Comparison of ENCODE assay signal across 8 cellular contexts in the genomic region with DNA sequence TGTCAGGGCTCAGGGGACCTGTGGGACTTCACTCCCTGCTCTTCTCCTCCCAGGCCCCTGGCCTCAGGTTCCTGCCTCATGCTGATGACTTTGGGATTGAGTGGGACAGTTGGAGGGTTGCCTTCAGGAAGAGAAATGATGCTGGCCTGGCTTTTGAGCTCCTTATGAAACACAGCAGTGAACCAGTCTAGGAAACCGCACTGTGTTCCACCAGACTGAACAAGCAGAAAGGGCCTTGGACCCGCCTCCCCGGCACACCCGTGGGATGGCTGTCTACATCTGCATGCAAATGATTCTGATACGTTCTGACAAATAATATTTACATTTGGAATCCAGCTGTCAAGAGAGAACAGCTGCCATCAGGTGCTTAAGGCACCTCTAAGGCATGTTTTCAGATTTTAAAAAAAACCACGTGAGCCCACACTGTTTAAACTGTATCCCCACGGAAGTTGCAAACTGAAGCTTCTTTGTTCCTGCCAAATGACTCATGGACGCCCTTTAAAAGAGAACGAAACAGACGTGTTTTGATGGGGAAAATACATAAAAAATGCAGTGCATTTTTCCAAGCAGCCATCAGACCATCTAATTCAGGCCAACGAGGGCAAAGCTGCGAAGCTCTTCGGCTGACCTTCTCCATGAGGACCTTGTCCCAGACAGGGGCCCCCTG. TPM values are rescaled to one million over a fixed set of nuclear protein-coding genes. Genes with fewer than 3 reads are reported as not detected.
DNase-seq lines count a peak whose midpoint lies in the region; ATAC-seq and TF ChIP-seq lines count a peak whose summit lies in the region.

No MANE protein-coding gene starts in this region.

- H3K4me2 ChIP-seq in OCI-LY7 (ENCODE audit: low read length) (peak overlapping the region; percentile 43), fibroblast of lung (ENCODE audit: extremely low read depth, insufficient read depth, low read length) (peak overlapping the region; percentile 72)

- H3K79me2 ChIP-seq in OCI-LY7 (ENCODE audit: insufficient read depth, low read depth, low read length) (no peaks in the 10 kb centered on the region), fibroblast of lung (ENCODE audit: control insufficient read depth, insufficient read depth, low read length) (no peaks in the 10 kb centered on the region)

- H4K20me1 ChIP-seq in OCI-LY7 (ENCODE audit: insufficient read depth, low read length), result no peaks in the 10 kb centered on the region
- H4K20me1 ChIP-seq in fibroblast of lung (ENCODE audit: control insufficient read depth, extremely low read depth, insufficient read depth, low read length), result no peaks in the 10 kb centered on the region

- H2AFZ ChIP-seq in OCI-LY7 (ENCODE audit: low read length) (no peak overlapping the region), fibroblast of lung (ENCODE audit: low read length) (peak overlapping the region; percentile 52)

- POLR2A ChIA-PET in A673 (lab: Charles Lee; ENCODE audit: low non-redundant PET), result interaction anchor here (0.6 kb wide), 1 partner anchor 17 kb away, joined by 3 read pairs; no protein-coding TSS in a partner anchor
- POLR2A ChIA-PET in OCI-LY7 (lab: Charles Lee), result interaction anchor here (1.5 kb wide), 1 partner anchor 10 kb away, joined by 5 read pairs; no protein-coding TSS in a partner anchor

- H3K9me3 ChIP-seq in A673 (ENCODE audit: low read depth, low read length, poor library complexity, severe bottlenecking) (no peaks in the 10 kb centered on the region), OCI-LY7 (ENCODE audit: low read length) (no peaks in the 10 kb centered on the region), fibroblast of lung (ENCODE audit: control insufficient read depth, insufficient read depth, low read depth, low read length) (no peaks in the 10 kb centered on the region)

- H3K9ac ChIP-seq in fibroblast of lung (ENCODE audit: insufficient read depth, low read length), result no peak overlapping the region

- no peak for TF ChIP-seq CTCF in A673 (conservative IDR thresholded peaks at IDR 0.05; ENCODE audit: low read depth, low read length)
- no peak for TF ChIP-seq CTCF in OCI-LY7 (conservative IDR thresholded peaks at IDR 0.05; ENCODE audit: low read length)
- no peak for TF ChIP-seq CTCF in fibroblast of lung (conservative IDR thresholded peaks at IDR 0.05 in 1 of 2, IDR thresholded peaks at IDR 0.05 in 1 of 2; ENCODE audit: low read depth in 1 of 2, low read length in 2 of 2)
- TF ChIP-seq CTCF in omental fat pad (IDR thresholded peaks at IDR 0.05), result no peak

- H3K36me3 ChIP-seq in A673 (ENCODE audit: insufficient read depth, low read length, poor library complexity, severe bottlenecking), result no peaks in the 10 kb centered on the region
- H3K36me3 ChIP-seq in OCI-LY7 (ENCODE audit: insufficient read depth, low read length), result no peaks in the 10 kb centered on the region
- no peaks in the 10 kb centered on the region for H3K36me3 ChIP-seq in fibroblast of lung (ENCODE audit: control insufficient read depth, insufficient read depth, low read length)

- intact Hi-C loops in A673 (cut with micrococcal nuclease; ENCODE audit: unreplicated experiment), result no loop called here
- intact Hi-C loops in OCI-LY7 (cut with micrococcal nuclease; ENCODE audit: unreplicated experiment), result no loop called here

- ATAC-seq in HG02642 (IDR thresholded peaks at IDR 0.05; ENCODE audit: poor library complexity, unreplicated experiment), result peak; percentile 43
- peak; percentile 80 for ATAC-seq in omental fat pad (ENCODE audit: low FRiP score)
- ATAC-seq in HG03439 (IDR thresholded peaks at IDR 0.05; ENCODE audit: unreplicated experiment), result no peak

- CTCF ChIA-PET in A673 (lab: Charles Lee), result interaction anchor here (0.6 kb wide), 1 partner anchor 15 kb away, joined by 3 read pairs; no protein-coding TSS in a partner anchor
- CTCF ChIA-PET in OCI-LY7 (lab: Charles Lee; ENCODE audit: unreplicated experiment), result no interaction called here

- no peaks in the 10 kb centered on the region for H3K9me2 ChIP-seq in OCI-LY7 (ENCODE audit: insufficient read depth, low read length)

- BruUV-seq in A673 (replicated peaks; lab: Mats Ljungman, UMichigan), result no TSS peak
- no TSS peak for BruUV-seq in OCI-LY7 (replicated peaks; lab: Mats Ljungman, UMichigan)

- H3K27me3 ChIP-seq in A673 (replicated peaks; ENCODE audit: insufficient read depth, low read depth, low read length, poor library complexity), result no peaks in the 10 kb centered on the region
- no peaks in the 10 kb centered on the region for H3K27me3 ChIP-seq in fibroblast of lung (ENCODE audit: control insufficient read depth, insufficient read depth, low read length)

- H3K4me3 ChIP-seq in A673 (ENCODE audit: low read depth, low read length, poor library complexity, severe bottlenecking), result no peak overlapping the region
- no peak overlapping the region for H3K4me3 ChIP-seq in OCI-LY7 (ENCODE audit: low read depth, low read length, poor library complexity, severe bottlenecking)
- peak overlapping the region in 1 of 4 experiments; percentile 14 for H3K4me3 ChIP-seq in fibroblast of lung (replicated peaks in 1 of 4; ENCODE audit: control extremely low read depth in 1 of 4, insufficient read depth in 1 of 4, low read depth in 3 of 4, low read length in 4 of 4)

- H3K27ac ChIP-seq in A673 (ENCODE audit: low read depth, low read length, poor library complexity, severe bottlenecking) (no peak overlapping the region), OCI-LY7 (ENCODE audit: low read depth, low read length, poor library complexity, severe bottlenecking) (peak overlapping the region; percentile 39), fibroblast of lung (ENCODE audit: insufficient read depth, low read length) (peak overlapping the region; percentile 64)

- peak; percentile 51 for DNase-seq in A673 (ENCODE audit: low spot score)
- DNase-seq in OCI-LY7 (ENCODE audit: low spot score), result peak; percentile 83
- DNase-seq in fibroblast of lung (ENCODE audit: low read depth in 2 of 2), result peak; percentile 90 to 92
- DNase-seq in omental fat pad (ENCODE audit: low spot score), result no peak
- DNase-seq in AML-193 (lab: John Stamatoyannopoulos, UW), result no peak
- DNase-seq in NCI-H1694 (lab: John Stamatoyannopoulos, UW), result no peak

- H3K4me1 ChIP-seq in A673 (ENCODE audit: insufficient read depth, low read length, poor library complexity, severe bottlenecking) (peaks cover 19% of the 10 kb centered on the region), OCI-LY7 (ENCODE audit: insufficient read depth, low read length, poor library complexity, severe bottlenecking) (peaks cover 21% of the 10 kb centered on the region), fibroblast of lung (ENCODE audit: control insufficient read depth, extremely low read depth, insufficient read depth, low read length) (peaks cover 15% of the 10 kb centered on the region)

RNA-seq across cellular contexts. Expression of a gene that starts 27.6 kb away (rescaled TPM):
- total RNA-seq in A673 (2021) (45.1 and 46.8 TPM in 2 replicates), OCI-LY7 (2022) (0.07 and 0.27 TPM in 2 replicates), fibroblast of lung (16.4 and 19.2 TPM in 2 replicates), omental fat pad (10 to 100 TPM; 16.8 to 57.4 (median 22.8) TPM)
- 0.03 TPM in 1 of 2 replicates, not detected in the other for total RNA-seq in OCI-LY7 (2014; rRNA removed; shearing (Covaris generic))
- polyA plus RNA-seq in fibroblast of lung, result 19.9 and 24.0 TPM in 2 replicates
- polyA plus RNA-seq in fibroblast of lung (2012), result 10.2 and 11.4 TPM in 2 replicates
- 10.2 and 14.3 TPM in 2 replicates for polyA minus RNA-seq in fibroblast of lung (ENCODE audit: low replicate concordance)

Comparison
In these comparisons a context has a peak if more than half of its experiments do, and no peak if none do; other contexts are left out.
1. DNase-seq: peak in A673 (single experiment), OCI-LY7 (single experiment) and fibroblast of lung (2 of 2); none in omental fat pad (single experiment), AML-193 (0 of 2) and NCI-H1694 (single experiment).
2. RNA of a gene that starts 27.6 kb away (total RNA-seq): 45.1 to 46.8 TPM in A673, 16.8 to 57.4 TPM in omental fat pad and 16.4 to 19.2 TPM in fibroblast of lung; 0.03 to 0.27 TPM in OCI-LY7; every median in the first group is over 10 times any median in the second.